In genomic region chr5:82956600-82956999, GRCh38 we compare ENCODE assay signal across 1 cellular context.
TF ChIP-seq lines count a peak whose summit lies in the region.

No MANE protein-coding gene starts in this region.

TF ChIP-seq in HEK293, 187 proteins besides CTCF, POLR2A, EP300 and RAD21 (continued from another document):
- TF ChIP-seq MEIS1 (CRISPR knock-in tag; IDR thresholded peaks at IDR 0.05; ENCODE audit: borderline replicate concordance) (no peak), ZNF521 (tag by site-specific recombination; IDR thresholded peaks at IDR 0.05) (no peak)
